1 cellular context compared by ENCODE assay signal in the genomic region with DNA sequence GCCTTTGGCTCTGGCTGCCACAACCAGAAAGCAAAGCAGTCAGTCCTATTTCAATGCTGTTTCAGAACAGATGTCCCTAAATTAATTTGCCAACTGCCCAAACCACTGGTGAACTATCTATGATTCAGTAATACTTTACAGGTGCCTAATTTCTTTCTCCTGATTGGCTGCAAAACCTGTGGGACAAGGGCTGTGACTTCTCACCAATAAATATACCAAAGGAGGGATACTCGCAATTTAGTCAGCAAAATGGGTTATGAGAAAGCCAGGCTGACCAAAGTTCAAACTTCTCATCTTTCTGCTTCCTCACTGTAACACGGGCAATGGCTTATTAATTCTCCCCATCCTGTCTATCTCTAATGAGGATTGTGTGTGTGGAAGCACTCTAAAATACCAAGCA.
TF ChIP-seq lines count a peak whose summit lies in the region.

No MANE protein-coding gene starts in this region.

TF ChIP-seq in endothelial cell of umbilical vein, 7 proteins besides CTCF, POLR2A, EP300 and RAD21:
- no peak for TF ChIP-seq FOS (IDR thresholded peaks at IDR 0.05; ENCODE audit: borderline replicate concordance, insufficient read depth, low read length)
- TF ChIP-seq EZH2 (IDR thresholded peaks at IDR 0.05; ENCODE audit: borderline replicate concordance, low read depth, low read length, severe bottlenecking): no peak
- no peak for TF ChIP-seq MYC (IDR thresholded peaks at IDR 0.05; ENCODE audit: low read depth, low read length)
- no peak for TF ChIP-seq MAX (IDR thresholded peaks at IDR 0.05; ENCODE audit: insufficient read depth, insufficient read length)
- TF ChIP-seq JUN (IDR thresholded peaks at IDR 0.05; ENCODE audit: borderline replicate concordance, insufficient read depth, insufficient read length, low read depth): no peak
- no peak for TF ChIP-seq GATA2 (IDR thresholded peaks at IDR 0.05; ENCODE audit: insufficient read depth, insufficient read length, low read depth, low read length)
- TF ChIP-seq POLR2AphosphoS5 (IDR thresholded peaks at IDR 0.05; ENCODE audit: insufficient read depth, low read depth, low read length): no peak
